1 cellular context compared by ENCODE assay signal in genomic region chr2:56185582-56186046, GRCh38.
TF ChIP-seq lines count a peak whose summit lies in the region.

No MANE protein-coding gene starts in this region.

TF ChIP-seq in IMR-90, 13 proteins besides CTCF, POLR2A, EP300 and RAD21 (continued from another document):
- TF ChIP-seq ELK1 (IDR thresholded peaks at IDR 0.05; ENCODE audit: borderline replicate concordance, low read depth, low read length) (no peak), MAZ (IDR thresholded peaks at IDR 0.05; ENCODE audit: borderline replicate concordance, low read depth, low read length) (no peak), RFX5 (IDR thresholded peaks at IDR 0.05; ENCODE audit: low read depth, low read length) (no peak)
